In the genomic region with DNA sequence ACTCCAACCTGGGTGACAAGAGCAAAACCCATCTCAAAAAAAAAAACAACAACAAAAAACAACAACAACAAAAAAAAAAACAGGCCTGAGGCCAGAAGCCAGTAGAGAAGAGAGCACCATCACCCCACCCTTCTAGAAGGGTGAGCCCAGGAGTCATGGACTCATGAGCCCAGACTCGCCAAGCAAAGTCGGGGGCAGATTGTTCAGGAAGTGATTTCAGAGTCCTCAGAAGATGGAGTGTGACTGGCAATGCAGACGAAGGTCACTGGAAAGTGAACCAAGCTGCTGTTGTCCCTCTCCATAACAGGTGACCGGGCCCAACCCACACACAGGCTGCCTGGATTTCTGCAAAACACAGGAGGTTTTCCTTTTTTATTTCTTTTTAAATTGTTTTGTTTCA, we compare ENCODE assay signal across 21 cellular contexts. TPM values are rescaled to one million over a fixed set of nuclear protein-coding genes. Genes with fewer than 3 reads are reported as not detected.
DNase-seq lines count a peak whose midpoint lies in the region; ATAC-seq, FAIRE-seq and TF ChIP-seq lines count a peak whose summit lies in the region.
"Had no signal": no experiment of that assay in that cellular context is flagged by ENCODE, and none has a peak within 500 bp of the region (broad histone marks: within the 10 kb centered on the region; RNA-seq: fewer than 3 reads in every experiment).

No MANE protein-coding gene starts in this region.

- H3K27me3 ChIP-seq in K562 (ENCODE audit: control insufficient read depth in 2 of 2, insufficient read depth in 2 of 2, low read length in 2 of 2) (no peaks in the 10 kb centered on the region), thyroid gland (no peaks in the 10 kb centered on the region)
- H3K27me3 ChIP-seq: BE2C had no signal

- H3K79me2 ChIP-seq in K562 (ENCODE audit: control insufficient read depth, insufficient read depth, low read length) = no peaks in the 10 kb centered on the region

- no peaks in the 10 kb centered on the region for H3K9me3 ChIP-seq in K562 (replicated peaks; ENCODE audit: control insufficient read depth, insufficient read depth, low read depth, low read length)
- no peaks in the 10 kb centered on the region for H3K9me3 ChIP-seq in thyroid gland
- H3K9me3 ChIP-seq: A549, BE2C had no signal

- POLR2A ChIA-PET in RWPE1 (lab: Yijun Ruan, JAX; ENCODE audit: low non-redundant PET) = no interaction called here
- POLR2A ChIA-PET in K562 (lab: Yijun Ruan, JAX) = interaction anchor here (0.6 to 1.0 kb wide), 2 partner anchors 9 to 16 kb away, joined by 3 read pairs; a partner anchor contains a TSS

- TF ChIP-seq CTCF in RWPE1 (conservative IDR thresholded peaks at IDR 0.05; ENCODE audit: low read depth) (no peak), K562 (IDR thresholded peaks at IDR 0.05 in 2 of 3, conservative IDR thresholded peaks at IDR 0.05 in 1 of 3; ENCODE audit: insufficient read depth in 2 of 3, low read depth in 1 of 3, low read length in 3 of 3) (no peak), thyroid gland (IDR thresholded peaks at IDR 0.05) (no peak)

- intact Hi-C loops in K562 (cut with micrococcal nuclease) (no loop called here), thyroid gland (cut with DNase I) (no loop called here)
- intact Hi-C loops in activated T-helper 2 cell treated with anti-CD3 and anti-CD28 coated beads, Interferon-gamma antibody, Interleukin-2, Interleukin-4, amounts not matched to agents 10 μg/mL and 5 μg/mL and 100 μg/mL, durations not matched to agents 14 hours and 24 hours and 36 hours (cut with micrococcal nuclease) = no loop called here

- H4K20me1 ChIP-seq in K562 (replicated peaks; ENCODE audit: control insufficient read depth, insufficient read depth, low read length) = no peaks in the 10 kb centered on the region

- H3K4me3 ChIP-seq in K562 (no peak overlapping the region), thyroid gland (replicated peaks in 1 of 3) (no peak overlapping the region)
- H3K4me3 ChIP-seq: A549, GM23338 had no signal

- no peak overlapping the region for H3K9ac ChIP-seq in K562 (ENCODE audit: insufficient read depth in 1 of 2, low read depth in 2 of 2, low read length in 2 of 2)

- no peak for TF ChIP-seq POLR2A in K562 (conservative IDR thresholded peaks at IDR 0.05)
- no peak for TF ChIP-seq POLR2A in thyroid gland (IDR thresholded peaks at IDR 0.05)

- H3K9me1 ChIP-seq in K562 (ENCODE audit: control insufficient read depth, insufficient read depth, low read length) = no peaks in the 10 kb centered on the region

- no peak overlapping the region for H3K4me2 ChIP-seq in K562 (ENCODE audit: insufficient read depth, low read length)
- H3K4me2 ChIP-seq: A549, GM23338 had no signal

- peaks cover 0 to 20% of the 10 kb centered on the region in 2 experiments; a peak in 2 of 5 replicates for H3K4me1 ChIP-seq in K562 (replicated peaks in 1 of 2; ENCODE audit: control insufficient read depth in 2 of 2, insufficient read depth in 2 of 2, low read length in 2 of 2)
- H3K4me1 ChIP-seq in thyroid gland = peaks cover 5 to 21% of the 10 kb centered on the region in 2 donors
- H3K4me1 ChIP-seq: BE2C had no signal

- no peak for TF ChIP-seq EP300 in K562 (IDR thresholded peaks at IDR 0.05; ENCODE audit: low read length)

- no peak overlapping the region for H3K4me3 Mint-ChIP-seq in stimulated activated memory B cell treated with anti-CD40 and anti-IgM and Interleukin-4, amounts not matched to agents 10 μg/mL and 1 μg/mL and 100 μg/mL, for 72 hours
- H3K4me3 Mint-ChIP-seq in activated T-helper 2 cell treated with anti-CD3 and anti-CD28 coated beads, Interferon-gamma antibody, Interleukin-2, Interleukin-4, amounts not matched to agents 10 μg/mL and 5 μg/mL and 100 μg/mL, durations not matched to agents 14 hours and 24 hours and 36 hours (ENCODE audit: low read depth) = no peak overlapping the region
- H3K4me3 Mint-ChIP-seq: CD8-positive, alpha-beta T cell; GM23338; H9 had no signal

- H2AFZ ChIP-seq in K562 (ENCODE audit: low read depth, low read length) = peak overlapping the region; percentile 28; the same call in 1 of the 2 replicates
- H2AFZ ChIP-seq: GM23338 had no signal

- H3K36me3 ChIP-seq in K562 (ENCODE audit: control insufficient read depth, insufficient read depth, low read length) = no peaks in the 10 kb centered on the region
- no peaks in the 10 kb centered on the region for H3K36me3 ChIP-seq in thyroid gland
- H3K36me3 ChIP-seq: BE2C had no signal

- no peaks in the 10 kb centered on the region for H3K9me3 Mint-ChIP-seq in stimulated activated memory B cell treated with anti-CD40 and anti-IgM and Interleukin-4, amounts not matched to agents 10 μg/mL and 1 μg/mL and 100 μg/mL, for 72 hours
- no peaks in the 10 kb centered on the region for H3K9me3 Mint-ChIP-seq in activated T-helper 2 cell treated with anti-CD3 and anti-CD28 coated beads, Interferon-gamma antibody, Interleukin-2, Interleukin-4, amounts not matched to agents 10 μg/mL and 5 μg/mL and 100 μg/mL, durations not matched to agents 14 hours and 24 hours and 36 hours
- H3K9me3 Mint-ChIP-seq: CD8-positive, alpha-beta T cell; GM23338; H9 had no signal

- CTCF ChIA-PET in RWPE1 (lab: Yijun Ruan, JAX) = interaction anchor here (0.7 to 18.3 kb wide), 3 partner anchors 7 to 69 kb away, joined by 6 to 761 read pairs (median 101); a partner anchor contains a TSS
- CTCF ChIA-PET in K562 (lab: Yijun Ruan, JAX; ENCODE audit: low intra/inter-chr PET ratio) = no interaction called here

- no peaks in the 10 kb centered on the region for H3K36me3 Mint-ChIP-seq in stimulated activated memory B cell treated with anti-CD40 and anti-IgM and Interleukin-4, amounts not matched to agents 10 μg/mL and 1 μg/mL and 100 μg/mL, for 72 hours
- no peaks in the 10 kb centered on the region for H3K36me3 Mint-ChIP-seq in activated T-helper 2 cell treated with anti-CD3 and anti-CD28 coated beads, Interferon-gamma antibody, Interleukin-2, Interleukin-4, amounts not matched to agents 10 μg/mL and 5 μg/mL and 100 μg/mL, durations not matched to agents 14 hours and 24 hours and 36 hours (ENCODE audit: low read depth)
- H3K36me3 Mint-ChIP-seq: CD8-positive, alpha-beta T cell had no signal

- 37% methylated on average over 4 of the region's 4 CpGs for WGBS in K562 (ENCODE audit: insufficient coverage, low coverage, missing lambda C conversion rate)
- 44 to 50% methylated on average over 4 of the region's 4 CpGs for WGBS in thyroid gland, 2 donors

- H3K4me1 Mint-ChIP-seq in stimulated activated memory B cell treated with anti-CD40 and anti-IgM and Interleukin-4, amounts not matched to agents 10 μg/mL and 1 μg/mL and 100 μg/mL, for 72 hours = no peaks in the 10 kb centered on the region
- H3K4me1 Mint-ChIP-seq in activated T-helper 2 cell treated with anti-CD3 and anti-CD28 coated beads, Interferon-gamma antibody, Interleukin-2, Interleukin-4, amounts not matched to agents 10 μg/mL and 5 μg/mL and 100 μg/mL, durations not matched to agents 14 hours and 24 hours and 36 hours (ENCODE audit: low read depth) = no peaks in the 10 kb centered on the region

- DNase-seq in RWPE1 (ENCODE audit: low spot score) (no peak), K562 (ENCODE audit: extremely low read depth in 1 of 4, low spot score in 3 of 4) (peak in 1 of 4 experiments; percentile 9), left kidney (ENCODE audit: low read depth, low spot score) (peak; percentile 47), thyroid gland (peak; percentile 55 to 57), activated gamma-delta T cell treated with Interleukin-2 at 50 U/mL for 16 hours (no peak)
- no peak for DNase-seq in activated T-helper 2 cell treated with anti-CD3 and anti-CD28 coated beads, Interferon-gamma antibody, Interleukin-2, Interleukin-4, amounts not matched to agents 10 μg/mL and 5 μg/mL and 100 μg/mL, durations not matched to agents 14 hours and 24 hours and 36 hours (ENCODE audit: low spot score)
- DNase-seq: BE2C; CD8-positive, alpha-beta T cell; COR-L47; DMS153; DMS79 treated with DMSO at 0.1 percent for 48 hours; EL; H9 had no signal

- H3K27ac ChIP-seq in RWPE1 (peak overlapping the region; percentile 35), K562 (ENCODE audit: extremely low read depth, low read depth, low read length) (no peak overlapping the region), thyroid gland (peak overlapping the region; percentile 52 to 70 (median 64))
- H3K27ac ChIP-seq: C4-2B had no signal

- H3K27ac Mint-ChIP-seq in stimulated activated memory B cell treated with anti-CD40 and anti-IgM and Interleukin-4, amounts not matched to agents 10 μg/mL and 1 μg/mL and 100 μg/mL, for 72 hours = no peak overlapping the region
- H3K27ac Mint-ChIP-seq in activated T-helper 2 cell treated with anti-CD3 and anti-CD28 coated beads, Interferon-gamma antibody, Interleukin-2, Interleukin-4, amounts not matched to agents 10 μg/mL and 5 μg/mL and 100 μg/mL, durations not matched to agents 14 hours and 24 hours and 36 hours = no peak overlapping the region
- H3K27ac Mint-ChIP-seq: CD8-positive, alpha-beta T cell; GM23338 had no signal

- no peak for FAIRE-seq in K562 (lab: Jason Lieb, UNC)
- FAIRE-seq: A549, D721Med, G401.6, GM12891 had no signal

- TF ChIP-seq RAD21 in K562 (CRISPR knock-in tag; conservative IDR thresholded peaks at IDR 0.05 in 1 of 2, IDR thresholded peaks at IDR 0.05 in 1 of 2) = no peak

- no peak for ATAC-seq in K562
- ATAC-seq in stimulated activated memory B cell treated with anti-CD40 and anti-IgM and Interleukin-4, amounts not matched to agents 10 μg/mL and 1 μg/mL and 100 μg/mL, for 72 hours = no peak
- ATAC-seq: A549; CD8-positive, alpha-beta T cell; GM23338 had no signal

- BruUV-seq in K562 (replicated peaks; lab: Mats Ljungman, UMichigan) = no TSS peak

- H3K27me3 Mint-ChIP-seq in stimulated activated memory B cell treated with anti-CD40 and anti-IgM and Interleukin-4, amounts not matched to agents 10 μg/mL and 1 μg/mL and 100 μg/mL, for 72 hours = peaks cover 36% of the 10 kb centered on the region
- peaks cover 2% of the 10 kb centered on the region for H3K27me3 Mint-ChIP-seq in activated T-helper 2 cell treated with anti-CD3 and anti-CD28 coated beads, Interferon-gamma antibody, Interleukin-2, Interleukin-4, amounts not matched to agents 10 μg/mL and 5 μg/mL and 100 μg/mL, durations not matched to agents 14 hours and 24 hours and 36 hours (ENCODE audit: low read depth)

- in situ Hi-C loops in K562 (cut with MboI) = loop anchor here (5.0 to 10.0 kb wide), 2 partner anchors 49 to 222 kb away; no protein-coding TSS in a partner anchor

RNA-seq across cellular contexts. Expression of a gene that starts 9.0 kb away (rescaled TPM):
- not detected in 2 replicates for total RNA-seq in K562 (2011; cell fraction: chromatin; rRNA removed; ENCODE audit: low replicate concordance)
- not detected in 2 replicates for total RNA-seq in K562 (2011; cell fraction: nucleolus; rRNA removed)
- not detected in 2 replicates for total RNA-seq in K562 (2011; cell fraction: nucleoplasm; rRNA removed)
- total RNA-seq in K562 (2014; rRNA removed) = not detected in 2 replicates
- total RNA-seq in K562 (2014; rRNA removed; fragmentation: Illumina TruSeq; extraction: Trizol) = not detected in 2 replicates
- total RNA-seq in K562 (2015; rRNA removed; fragmentation: Illumina TruSeq; extraction: Trizol) = not detected in 2 replicates
- total RNA-seq in K562 (2021) = not detected in 2 replicates
- polyA plus RNA-seq in K562 (2011; rRNA removed) = not detected in 2 replicates
- polyA plus RNA-seq in K562 (2011; cell fraction: cytosol; rRNA removed) = not detected in 2 replicates
- not detected in 2 replicates for polyA plus RNA-seq in K562 (2011; cell fraction: nucleus; rRNA removed)
- polyA plus RNA-seq in K562 (2012) = 0.05 TPM in 1 of 2 replicates, not detected in the other
- polyA plus RNA-seq in K562 (2014; fragmentation: Illumina TruSeq; extraction: Trizol) = not detected in 2 replicates
- not detected for polyA plus RNA-seq in K562 (2014; fragmentation: Nextera tagmentation; extraction: Ambion mirVana)
- not detected in 2 replicates for polyA plus RNA-seq in K562 (2014; rRNA removed)
- polyA minus RNA-seq in K562 (2011; rRNA and poly(A)+ RNA removed) = not detected in 2 replicates
- polyA minus RNA-seq in K562 (2011; cell fraction: cytosol; rRNA and poly(A)+ RNA removed) = not detected in 2 replicates
- polyA minus RNA-seq in K562 (2011; cell fraction: nucleus; rRNA and poly(A)+ RNA removed) = not detected in 2 replicates
- 1 to 10 TPM in 1 of 4 donors, under 1 TPM in 2, not detected in 1; 0.33 to 1.5 (median 0.79) TPM for total RNA-seq in thyroid gland
- not detected in 2 replicates for total RNA-seq in activated T-helper 2 cell treated with anti-CD3 and anti-CD28 coated beads, Interferon-gamma antibody, Interleukin-2, Interleukin-4, amounts not matched to agents 10 μg/mL and 5 μg/mL and 100 μg/mL, durations not matched to agents 14 hours and 24 hours and 36 hours
- total RNA-seq: CD8-positive, alpha-beta T cell; GM23338; H9 had no signal
- polyA plus RNA-seq: A549, AG04450, GM23338 had no signal

RNA-seq across cellular contexts. Expression of a gene that starts 17.5 kb away (rescaled TPM):
- 82.3 and 233 TPM in 2 replicates for total RNA-seq in K562 (2011; cell fraction: chromatin; rRNA removed; ENCODE audit: low replicate concordance)
- total RNA-seq in K562 (2011; cell fraction: nucleolus; rRNA removed) = 710 and 759 TPM in 2 replicates
- total RNA-seq in K562 (2011; cell fraction: nucleoplasm; rRNA removed) = 556 and 654 TPM in 2 replicates
- total RNA-seq in K562 (2014; rRNA removed) (3,379 and 5,070 TPM in 2 replicates), K562 (2014; rRNA removed; fragmentation: Illumina TruSeq; extraction: Trizol) (1,284 and 1,755 TPM in 2 replicates), K562 (2015; rRNA removed; fragmentation: Illumina TruSeq; extraction: Trizol) (3,383 and 3,546 TPM in 2 replicates), K562 (2021) (2,106 and 2,300 TPM in 2 replicates), thyroid gland (1,000 to 10,000 TPM; 1,231 to 2,313 (median 2,047) TPM)
- polyA plus RNA-seq in K562 (2011; rRNA removed) (2,343 and 2,530 TPM in 2 replicates), K562 (2014; fragmentation: Illumina TruSeq; extraction: Trizol) (3,405 and 3,414 TPM in 2 replicates), K562 (2014; fragmentation: Nextera tagmentation; extraction: Ambion mirVana) (1,000 to 10,000 TPM; 4,709 to 5,101 TPM), K562 (2014; rRNA removed) (4,604 and 5,028 TPM in 2 replicates)
- 2,634 and 3,242 TPM in 2 replicates for polyA plus RNA-seq in K562 (2011; cell fraction: cytosol; rRNA removed)
- polyA plus RNA-seq in K562 (2011; cell fraction: nucleus; rRNA removed) = 2,032 and 2,780 TPM in 2 replicates
- 2,776 and 4,833 TPM in 2 replicates for polyA plus RNA-seq in K562 (2012)
- polyA minus RNA-seq in K562 (2011; rRNA and poly(A)+ RNA removed) = 286 and 426 TPM in 2 replicates
- polyA minus RNA-seq in K562 (2011; cell fraction: cytosol; rRNA and poly(A)+ RNA removed) = 256 and 334 TPM in 2 replicates
- polyA minus RNA-seq in K562 (2011; cell fraction: nucleus; rRNA and poly(A)+ RNA removed) = 214 and 338 TPM in 2 replicates
- total RNA-seq in activated T-helper 2 cell treated with anti-CD3 and anti-CD28 coated beads, Interferon-gamma antibody, Interleukin-2, Interleukin-4, amounts not matched to agents 10 μg/mL and 5 μg/mL and 100 μg/mL, durations not matched to agents 14 hours and 24 hours and 36 hours = 1,671 and 1,735 TPM in 2 replicates

RNA-seq across cellular contexts. Expression of a gene that starts 17.6 kb away (rescaled TPM):
- 58.8 and 69.4 TPM in 2 replicates for total RNA-seq in K562 (2011; cell fraction: chromatin; rRNA removed; ENCODE audit: low replicate concordance)
- total RNA-seq in K562 (2011; cell fraction: nucleolus; rRNA removed) = 35.7 and 42.4 TPM in 2 replicates
- 46.7 and 58.8 TPM in 2 replicates for total RNA-seq in K562 (2011; cell fraction: nucleoplasm; rRNA removed)
- 63.8 and 64.3 TPM in 2 replicates for total RNA-seq in K562 (2014; rRNA removed)
- total RNA-seq in K562 (2014; rRNA removed; fragmentation: Illumina TruSeq; extraction: Trizol) = 56.8 and 63.7 TPM in 2 replicates
- 63.9 and 64.1 TPM in 2 replicates for total RNA-seq in K562 (2015; rRNA removed; fragmentation: Illumina TruSeq; extraction: Trizol)
- total RNA-seq in K562 (2021) = 58.1 and 65.2 TPM in 2 replicates
- 62.9 and 89.7 TPM in 2 replicates for polyA plus RNA-seq in K562 (2011; rRNA removed)
- polyA plus RNA-seq in K562 (2011; cell fraction: cytosol; rRNA removed) = 44.8 TPM in 2 replicates
- 26.6 and 32.7 TPM in 2 replicates for polyA plus RNA-seq in K562 (2011; cell fraction: nucleus; rRNA removed)
- polyA plus RNA-seq in K562 (2012) = 58.5 and 69.9 TPM in 2 replicates
- polyA plus RNA-seq in K562 (2014; fragmentation: Illumina TruSeq; extraction: Trizol) = 50.7 and 51.8 TPM in 2 replicates
- 10 to 100 TPM; 25.4 to 26.3 TPM for polyA plus RNA-seq in K562 (2014; fragmentation: Nextera tagmentation; extraction: Ambion mirVana)
- 111 and 113 TPM in 2 replicates for polyA plus RNA-seq in K562 (2014; rRNA removed)
- polyA minus RNA-seq in K562 (2011; rRNA and poly(A)+ RNA removed) = 42.7 and 53.5 TPM in 2 replicates
- polyA minus RNA-seq in K562 (2011; cell fraction: cytosol; rRNA and poly(A)+ RNA removed) = 15.4 and 22.6 TPM in 2 replicates
- polyA minus RNA-seq in K562 (2011; cell fraction: nucleus; rRNA and poly(A)+ RNA removed) = 12.3 and 12.5 TPM in 2 replicates
- total RNA-seq in thyroid gland = 10 to 100 TPM; 19.8 to 29.6 (median 20.4) TPM
- total RNA-seq in activated T-helper 2 cell treated with anti-CD3 and anti-CD28 coated beads, Interferon-gamma antibody, Interleukin-2, Interleukin-4, amounts not matched to agents 10 μg/mL and 5 μg/mL and 100 μg/mL, durations not matched to agents 14 hours and 24 hours and 36 hours = 76.4 and 76.7 TPM in 2 replicates

Comparison
In these comparisons a context has a peak if more than half of its experiments do, and no peak if none do; other contexts are left out.
1. DNase-seq: peak in left kidney (single experiment) and thyroid gland (2 of 2); none in RWPE1 (single experiment), activated gamma-delta T cell treated with Interleukin-2 at 50 U/mL for 16 hours (single experiment) and activated T-helper 2 cell treated with anti-CD3 and anti-CD28 coated beads, Interferon-gamma antibody, Interleukin-2, Interleukin-4, amounts not matched to agents 10 μg/mL and 5 μg/mL and 100 μg/mL, durations not matched to agents 14 hours and 24 hours and 36 hours (single experiment).